ENCODE assay signal across 17 cellular contexts in genomic region chr11:118902336-118903203, GRCh38. TPM values are rescaled to one million over a fixed set of nuclear protein-coding genes. Genes with fewer than 3 reads are reported as not detected.
"Had no signal": no experiment of that assay in that cellular context is flagged by ENCODE, and none has a peak within 500 bp of the region (broad histone marks: within the 10 kb centered on the region; RNA-seq: fewer than 3 reads in every experiment).

No MANE protein-coding gene starts in this region.

- H3K9me3 Mint-ChIP-seq: activated CD4-positive, alpha-beta T cell treated with anti-CD3 and anti-CD28 coated beads, Interleukin-2, amount 10 ng/mL, durations not matched to agents 7 days and 5 days; activated T-helper 1 cell treated with anti-CD3 and anti-CD28 coated beads, Interleukin-12 subunit alpha, Interleukin-12 subunit beta, Interleukin-2, Interleukin-4 antibody, amounts not matched to agents 30 ng/mL and 10 ng/mL and 1 ng/mL, durations not matched to agents 14 hours and 24 hours and 36 hours; nephron progenitor cell; T-cell had no signal

- H3K4me3 ChIP-seq: ascending aorta, esophagus squamous epithelium had no signal

- H3K27me3 Mint-ChIP-seq: activated CD4-positive, alpha-beta T cell treated with anti-CD3 and anti-CD28 coated beads, Interleukin-2, amount 10 ng/mL, durations not matched to agents 7 days and 5 days; T-cell had no signal

- H3K27ac Mint-ChIP-seq: activated CD4-positive, alpha-beta T cell treated with anti-CD3 and anti-CD28 coated beads, Interleukin-2, amount 10 ng/mL, durations not matched to agents 7 days and 5 days; activated T-helper 1 cell treated with anti-CD3 and anti-CD28 coated beads, Interleukin-12 subunit alpha, Interleukin-12 subunit beta, Interleukin-2, Interleukin-4 antibody, amounts not matched to agents 30 ng/mL and 10 ng/mL and 1 ng/mL, durations not matched to agents 14 hours and 24 hours and 36 hours; nephron progenitor cell had no signal

- H3K9me3 ChIP-seq: ascending aorta, esophagus squamous epithelium had no signal

- FAIRE-seq: bronchial epithelial cell, colon, keratinocyte had no signal

- H3K4me3 Mint-ChIP-seq: activated CD4-positive, alpha-beta T cell treated with anti-CD3 and anti-CD28 coated beads, Interleukin-2, amount 10 ng/mL, durations not matched to agents 7 days and 5 days; activated T-helper 1 cell treated with anti-CD3 and anti-CD28 coated beads, Interleukin-12 subunit alpha, Interleukin-12 subunit beta, Interleukin-2, Interleukin-4 antibody, amounts not matched to agents 30 ng/mL and 10 ng/mL and 1 ng/mL, durations not matched to agents 14 hours and 24 hours and 36 hours; nephron progenitor cell; T-cell had no signal

- DNase-seq: activated CD4-positive, alpha-beta T cell treated with anti-CD3 and anti-CD28 coated beads, Interleukin-2, amount 10 ng/mL, durations not matched to agents 7 days and 5 days; esophagus squamous epithelium; hippocampal formation; nephron progenitor cell; occipital lobe; stimulated activated CD4-positive, alpha-beta T cell treated with anti-CD3 and anti-CD28 coated beads, Interleukin-2, amount 100 ng/mL, for 48 hours; T-cell; T-helper 9 cell; trophoblast cell had no signal

- H3K27me3 ChIP-seq: ascending aorta, esophagus squamous epithelium had no signal

RNA-seq across cellular contexts. Expression of gene CXCR5, which starts 18.9 kb away (rescaled TPM):
- total RNA-seq: ascending aorta, bronchial epithelial cell, fibroblast of villous mesenchyme, lower leg skin, occipital lobe had no signal
- polyA plus RNA-seq: keratinocyte had no signal

RNA-seq across cellular contexts. Expression of gene UPK2, which starts 53.5 kb away (rescaled TPM):
- total RNA-seq: activated CD8-positive, alpha-beta memory T cell treated with anti-CD3 and anti-CD28 coated beads for 36 hours; activated T-helper 1 cell treated with anti-CD3 and anti-CD28 coated beads, Interleukin-12 subunit alpha, Interleukin-12 subunit beta, Interleukin-2, Interleukin-4 antibody, amounts not matched to agents 30 ng/mL and 10 ng/mL and 1 ng/mL, durations not matched to agents 14 hours and 24 hours and 36 hours; ascending aorta; bronchial epithelial cell; fibroblast of villous mesenchyme; lower leg skin; occipital lobe had no signal
